In the genomic region with DNA sequence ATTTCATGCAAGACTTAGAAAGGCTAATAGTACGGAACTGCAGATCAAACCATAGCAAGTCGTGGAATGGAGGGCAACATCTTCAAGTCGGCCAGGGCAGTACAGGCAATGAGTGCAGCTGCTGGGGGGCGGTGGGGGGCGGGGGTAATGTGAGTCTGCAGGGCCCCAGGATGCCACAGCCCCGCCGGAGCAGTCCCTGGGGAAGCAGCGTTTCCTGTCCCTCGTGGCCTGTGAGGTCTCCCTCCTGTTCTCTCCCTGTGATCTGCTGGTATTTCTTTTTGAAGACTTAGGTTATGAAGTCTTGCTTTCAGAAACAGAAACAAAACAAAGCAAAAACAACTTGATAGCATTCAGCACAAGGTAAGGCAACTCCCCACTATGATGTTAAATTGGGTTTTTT, we compare ENCODE assay signal across 20 cellular contexts.
DNase-seq lines count a peak whose midpoint lies in the region; ATAC-seq and TF ChIP-seq lines count a peak whose summit lies in the region.
"Had no signal": no experiment of that assay in that cellular context is flagged by ENCODE, and none has a peak within 500 bp of the region (broad histone marks: within the 10 kb centered on the region; RNA-seq: fewer than 3 reads in every experiment).

No MANE protein-coding gene starts in this region.

- no peaks in the 10 kb centered on the region for H3K9me2 ChIP-seq in OCI-LY7 (ENCODE audit: insufficient read depth, low read length)

- WGBS in lower leg skin, 2 donors: 44 to 53% methylated on average over 9 of the region's 9 CpGs

- ATAC-seq in HG03159 (IDR thresholded peaks at IDR 0.05; ENCODE audit: unreplicated experiment): peak; percentile 52
- ATAC-seq: T-helper 17 cell had no signal

- no peak for TF ChIP-seq POLR2A in lower leg skin (IDR thresholded peaks at IDR 0.05)

- H3K4me2 ChIP-seq in OCI-LY7 (ENCODE audit: low read length): peak overlapping the region; percentile 34; the same call in 1 of the 2 replicates
- H3K4me2 ChIP-seq: KMS-11, PC-9 had no signal

- H3K79me2 ChIP-seq in OCI-LY7 (ENCODE audit: insufficient read depth, low read depth, low read length): no peaks in the 10 kb centered on the region

- H3K9me3 ChIP-seq in OCI-LY7 (ENCODE audit: low read length): no peaks in the 10 kb centered on the region

- BruUV-seq in OCI-LY7 (replicated peaks; lab: Mats Ljungman, UMichigan): no TSS peak

- TF ChIP-seq CTCF in OCI-LY7 (conservative IDR thresholded peaks at IDR 0.05; ENCODE audit: low read length): no peak
- TF ChIP-seq CTCF in lower leg skin (IDR thresholded peaks at IDR 0.05): no peak

- DNase-seq in GM19238 (ENCODE audit: insufficient read length, low spot score): peak; percentile 15
- DNase-seq in OCI-LY7 (ENCODE audit: low spot score): peak; percentile 28
- no peak for DNase-seq in anterior cingulate cortex (lab: John Stamatoyannopoulos, UW)
- no peak for DNase-seq in HUDEP-2 (lab: John Stamatoyannopoulos, UW; ENCODE audit: unreplicated experiment in 76 of 76)
- no peak for DNase-seq in lower leg skin (ENCODE audit: low spot score in 2 of 2)
- DNase-seq in AG08396 (ENCODE audit: low spot score): no peak
- DNase-seq: CD4-positive, alpha-beta memory T cell; GOT3; NCI-H1417; NCI-H1694 treated with DMSO at 0.1 percent for 48 hours; NCI-H446 treated with DMSO at 0.1 percent for 48 hours; NCI-H526 treated with DMSO at 0.1 percent for 48 hours; PC-9; RPMI8226; SHP77 treated with DMSO at 0.1 percent for 48 hours; SW 1271; T-helper 17 cell had no signal

- H3K4me1 ChIP-seq in OCI-LY7 (ENCODE audit: insufficient read depth, low read length, poor library complexity, severe bottlenecking): no peaks in the 10 kb centered on the region

- no peaks in the 10 kb centered on the region for H3K36me3 ChIP-seq in OCI-LY7 (ENCODE audit: insufficient read depth, low read length)

- H2AFZ ChIP-seq in OCI-LY7 (ENCODE audit: low read length): no peak overlapping the region
- H2AFZ ChIP-seq: PC-9 had no signal

- H3K4me3 ChIP-seq in OCI-LY7 (ENCODE audit: low read depth, low read length, poor library complexity, severe bottlenecking) (no peak overlapping the region), lower leg skin (ENCODE audit: low read depth, poor library complexity, severe bottlenecking) (no peak overlapping the region)
- H3K4me3 ChIP-seq: PC-9, SK-N-MC had no signal

- POLR2A ChIA-PET in OCI-LY7 (lab: Charles Lee): no interaction called here

- intact Hi-C loops in OCI-LY7 (cut with micrococcal nuclease; ENCODE audit: unreplicated experiment): no loop called here
- intact Hi-C loops in lower leg skin (cut with DNase I; ENCODE audit: low total_unique reads): no loop called here

- CTCF ChIA-PET in OCI-LY7 (lab: Charles Lee; ENCODE audit: unreplicated experiment): no interaction called here

- H3K27ac ChIP-seq in OCI-LY7 (ENCODE audit: low read depth, low read length, poor library complexity, severe bottlenecking): no peak overlapping the region
- H3K27ac ChIP-seq: KMS-11, PC-9, SK-N-MC had no signal

- no peaks in the 10 kb centered on the region for H4K20me1 ChIP-seq in OCI-LY7 (ENCODE audit: insufficient read depth, low read length)

Comparison
In these comparisons a context has a peak if more than half of its experiments do, and no peak if none do; other contexts are left out.
1. DNase-seq: peak in GM19238 (single experiment) and OCI-LY7 (single experiment); none in anterior cingulate cortex (0 of 58), HUDEP-2 (0 of 76), lower leg skin (0 of 2) and AG08396 (single experiment).